8 cellular contexts compared by ENCODE assay signal in genomic region chr14:70073924-70074566, GRCh38.
A peak's percentile ranks its signal among the peaks of the same experiment; 100 is the strongest.
DNase-seq lines count a peak whose midpoint lies in the region; ATAC-seq and TF ChIP-seq lines count a peak whose summit lies in the region.

No MANE protein-coding gene starts in this region.

- TF ChIP-seq CTCF in cardiac fibroblast (IDR thresholded peaks at IDR 0.05; ENCODE audit: low read depth, low read length) = peak; percentile 83
- peak; percentile 71 to 83 for TF ChIP-seq CTCF in left lung (IDR thresholded peaks at IDR 0.05)

- H3K27me3 ChIP-seq in left lung = peaks cover 7 to 16% of the 10 kb centered on the region in 2 donors

- H3K27ac ChIP-seq in left lung = no peak overlapping the region

- H3K4me1 ChIP-seq in left lung = no peaks in the 10 kb centered on the region

- peak; percentile 53 for DNase-seq in NK-92 treated with Interleukin-12 subunit alpha and Interleukin-12 subunit beta, amount 100 ng/mL, for 24 hours (lab: John Stamatoyannopoulos, UW)
- no peak for DNase-seq in NK-92 (lab: John Stamatoyannopoulos, UW; ENCODE audit: unreplicated experiment)
- DNase-seq in NCI-H1092 (lab: John Stamatoyannopoulos, UW) = peak; percentile 42
- peak in 3 of 5 donors; percentile 2 to 46 (median 11) for DNase-seq in T-helper 1 cell
- peak; percentile 65 to 70 for DNase-seq in cardiac fibroblast (ENCODE audit: low read depth in 2 of 2)
- DNase-seq in left lung = peak; percentile 58 to 79
- peak; percentile 39 for DNase-seq in stimulated activated CD8-positive, alpha-beta memory T cell treated with anti-CD3 and anti-CD28 coated beads, Interleukin-4, amount 100 ng/mL, for 24 hours (ENCODE audit: low read depth)

- H3K9me3 ChIP-seq in left lung = no peaks in the 10 kb centered on the region

- H3K36me3 ChIP-seq in left lung = no peaks in the 10 kb centered on the region

- ATAC-seq in left lung = peak; percentile 95
- no peak for ATAC-seq in GM19035 (IDR thresholded peaks at IDR 0.05; ENCODE audit: unreplicated experiment)

- intact Hi-C loops in left lung (cut with DNase I) = no loop called here

- H3K4me3 ChIP-seq in cardiac fibroblast (replicated peaks in 1 of 2; ENCODE audit: low read depth in 2 of 2, low read length in 2 of 2) = no peak overlapping the region
- no peak overlapping the region for H3K4me3 ChIP-seq in left lung
